Comparison of ENCODE assay signal across 19 cellular contexts in the genomic region with DNA sequence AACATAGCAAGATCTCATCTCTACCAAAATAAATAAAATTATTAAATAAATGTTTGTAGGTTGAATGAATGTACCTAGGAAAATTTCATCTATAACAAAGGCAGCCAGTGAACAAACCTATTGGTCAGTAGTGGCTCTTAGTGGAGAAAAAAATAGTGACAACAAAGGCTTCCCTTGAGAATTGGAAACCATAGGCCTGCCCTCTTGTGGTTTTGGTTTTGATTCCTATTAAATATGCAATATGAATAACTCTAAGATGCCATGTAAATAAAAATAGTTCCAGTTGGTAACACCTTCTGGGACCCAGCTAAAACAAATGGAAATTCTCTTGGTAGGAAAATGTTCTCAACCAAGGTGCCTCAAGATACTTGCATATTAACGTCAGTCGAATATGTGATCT.
"Had no signal": no experiment of that assay in that cellular context is flagged by ENCODE, and none has a peak within 500 bp of the region (broad histone marks: within the 10 kb centered on the region; RNA-seq: fewer than 3 reads in every experiment).

No MANE protein-coding gene starts in this region.

- H3K4me3 ChIP-seq: coronary artery, dorsolateral prefrontal cortex, esophagus muscularis mucosa, gastrocnemius medialis, heart right ventricle, left lung, lower lobe of right lung, mucosa of descending colon had no signal

- H3K9me3 ChIP-seq: esophagus muscularis mucosa, gastrocnemius medialis, left lung, lower lobe of right lung, mucosa of descending colon had no signal

- ATAC-seq: foreskin keratinocyte, gastrocnemius medialis, heart right ventricle, left cardiac atrium, left lung, left ventricle myocardium superior, lower lobe of right lung, mucosa of descending colon had no signal

- H3K4me1 ChIP-seq: gastrocnemius medialis, left lung, lower lobe of right lung had no signal

- H3K27ac ChIP-seq: coronary artery, dorsolateral prefrontal cortex, esophagus muscularis mucosa, foreskin keratinocyte, gastrocnemius medialis, heart right ventricle, left lung, lower lobe of right lung had no signal

- H3K4me3 Mint-ChIP-seq: mesothelial cell of epicardium had no signal

- H3K36me3 ChIP-seq: esophagus muscularis mucosa, gastrocnemius medialis, heart right ventricle, left lung, lower lobe of right lung had no signal

- H3K36me3 Mint-ChIP-seq: mesothelial cell of epicardium had no signal

- DNase-seq: dermis blood vessel endothelial cell; dorsolateral prefrontal cortex; effector CD4-positive, alpha-beta T cell; effector memory CD4-positive, alpha-beta T cell; foreskin keratinocyte; gastrocnemius medialis; glutamatergic neuron; head of caudate nucleus; heart right ventricle; hippocampal formation; left cardiac atrium; left lung; left ventricle myocardium superior; lower lobe of right lung; mesenchymal stem cell; mucosa of descending colon had no signal

- H3K27ac Mint-ChIP-seq: mesothelial cell of epicardium had no signal

- H3K27me3 ChIP-seq: dorsolateral prefrontal cortex, esophagus muscularis mucosa, foreskin keratinocyte, gastrocnemius medialis, heart right ventricle, left lung had no signal
